ENCODE assay signal across 12 cellular contexts in genomic region chr5:179823937-179824744, GRCh38. TPM values are rescaled to one million over a fixed set of nuclear protein-coding genes. Genes with fewer than 3 reads are reported as not detected.
A peak's percentile ranks its signal among the peaks of the same experiment; 100 is the strongest.
DNase-seq lines count a peak whose midpoint lies in the region; ATAC-seq, FAIRE-seq and TF ChIP-seq lines count a peak whose summit lies in the region.
"Had no signal": no experiment of that assay in that cellular context is flagged by ENCODE, and none has a peak within 500 bp of the region (broad histone marks: within the 10 kb centered on the region; RNA-seq: fewer than 3 reads in every experiment).

No MANE protein-coding gene starts in this region.

- H3K4me1 Mint-ChIP-seq in CD4-positive, alpha-beta T cell (ENCODE audit: low read depth) = peaks cover 55% of the 10 kb centered on the region
- peaks cover 27% of the 10 kb centered on the region for H3K4me1 Mint-ChIP-seq in memory B cell

- H3K4me3 ChIP-seq in adrenal gland = peak overlapping the region in 1 of 4 donors; percentile 99

- no peaks in the 10 kb centered on the region for H3K9me3 Mint-ChIP-seq in CD4-positive, alpha-beta T cell
- H3K9me3 Mint-ChIP-seq in memory B cell = no peaks in the 10 kb centered on the region
- H3K9me3 Mint-ChIP-seq: T-cell had no signal

- H3K36me3 Mint-ChIP-seq in CD4-positive, alpha-beta T cell (ENCODE audit: low read depth) = peaks cover 76% of the 10 kb centered on the region
- peaks cover 12% of the 10 kb centered on the region for H3K36me3 Mint-ChIP-seq in memory B cell

- peaks cover 51 to 76% of the 10 kb centered on the region in 2 donors for H3K4me1 ChIP-seq in adrenal gland (replicated peaks in 1 of 2)

- WGBS in adrenal gland, 4 donors = 53 to 61% (median 58%) methylated on average over 7 to 22 of the region's 22 CpGs

- no peak overlapping the region for H3K27ac ChIP-seq in CD4-positive, alpha-beta T cell (ENCODE audit: low read depth, low read length)
- H3K27ac ChIP-seq in adrenal gland = peak overlapping the region in 3 of 5 donors; percentile 1 to 100 (median 11)
- H3K27ac ChIP-seq: HL-60 had no signal

- H3K36me3 ChIP-seq in adrenal gland (replicated peaks in 1 of 2) = peaks cover 0 to 69% of the 10 kb centered on the region in 2 donors

- FAIRE-seq in GM19239 (lab: Jason Lieb, UNC) = no peak

- POLR2A ChIA-PET in CD4-positive, alpha-beta T cell (lab: Charles Lee) = no interaction called here

- no peaks in the 10 kb centered on the region for H3K27me3 ChIP-seq in CD4-positive, alpha-beta T cell (ENCODE audit: control insufficient read depth, insufficient read depth, low read length)
- no peaks in the 10 kb centered on the region for H3K27me3 ChIP-seq in adrenal gland

- H3K27ac Mint-ChIP-seq in CD4-positive, alpha-beta T cell = peak overlapping the region; percentile 18
- H3K27ac Mint-ChIP-seq in memory B cell = peak overlapping the region; percentile 82
- H3K27ac Mint-ChIP-seq: mesothelial cell of epicardium had no signal

- no peak for ATAC-seq in CD4-positive, alpha-beta T cell (ENCODE audit: poor library complexity)
- no peak for ATAC-seq in memory B cell (ENCODE audit: low read depth)
- ATAC-seq: activated CD8-positive, alpha-beta memory T cell treated with anti-CD3 and anti-CD28 coated beads, Interleukin-2, amount 10 ng/mL, durations not matched to agents 7 days and 5 days; T-cell had no signal

- intact Hi-C loops in CD4-positive, alpha-beta T cell (cut with DNase I, micrococcal nuclease) = loop anchor here in 1 of 2 experiments (5.0 kb wide), 1 partner anchor 33 kb away; the partner anchor contains the start of gene MRNIP
- intact Hi-C loops in adrenal gland (cut with DNase I) = loop anchor here in 1 of 2 donors (10.0 kb wide), 1 partner anchor 81 kb away; the partner anchor contains the start of gene TBC1D9B

- no peak for TF ChIP-seq CTCF in CD4-positive, alpha-beta T cell (IDR thresholded peaks at IDR 0.05)
- TF ChIP-seq CTCF in adrenal gland (IDR thresholded peaks at IDR 0.05) (no peak), GM10266 (IDR thresholded peaks at IDR 0.05; ENCODE audit: control insufficient read depth, insufficient read depth, low read depth, missing control alignments) (no peak)

- no peaks in the 10 kb centered on the region for H3K9me3 ChIP-seq in CD4-positive, alpha-beta T cell (ENCODE audit: control insufficient read depth, low read length)
- no peaks in the 10 kb centered on the region for H3K9me3 ChIP-seq in adrenal gland (replicated peaks in 1 of 3)

- H3K27me3 Mint-ChIP-seq in CD4-positive, alpha-beta T cell = no peaks in the 10 kb centered on the region
- no peaks in the 10 kb centered on the region for H3K27me3 Mint-ChIP-seq in memory B cell
- H3K27me3 Mint-ChIP-seq: activated CD8-positive, alpha-beta memory T cell treated with anti-CD3 and anti-CD28 coated beads, Interleukin-2, amount 10 ng/mL, durations not matched to agents 7 days and 5 days; T-cell had no signal

- CTCF ChIA-PET in CD4-positive, alpha-beta T cell (lab: Charles Lee) = interaction anchor here (1.1 kb wide), 1 partner anchor 22 kb away, joined by 5 read pairs; no protein-coding TSS in a partner anchor

- TF ChIP-seq POLR2A in adrenal gland (IDR thresholded peaks at IDR 0.05) = no peak

- DNase-seq in CD4-positive, alpha-beta T cell = no peak
- DNase-seq in adrenal gland = peak in 3 of 7 donors; percentile 3 to 39 (median 19)
- DNase-seq in memory B cell (ENCODE audit: low spot score in 2 of 2) = no peak
- no peak for DNase-seq in GM19239 (ENCODE audit: insufficient read length, low spot score)
- DNase-seq in NCI-H1417 treated with DMSO at 0.1 percent for 48 hours (lab: John Stamatoyannopoulos, UW) = no peak
- DNase-seq in GM10266 (ENCODE audit: extremely low spot score) = no peak
- DNase-seq: activated CD8-positive, alpha-beta memory T cell treated with anti-CD3 and anti-CD28 coated beads, Interleukin-2, amount 10 ng/mL, durations not matched to agents 7 days and 5 days; NCI-H1092; NCI-H82; T-cell had no signal

- H3K4me3 Mint-ChIP-seq in CD4-positive, alpha-beta T cell = no peak overlapping the region
- no peak overlapping the region for H3K4me3 Mint-ChIP-seq in memory B cell
- H3K4me3 Mint-ChIP-seq: activated CD8-positive, alpha-beta memory T cell treated with anti-CD3 and anti-CD28 coated beads, Interleukin-2, amount 10 ng/mL, durations not matched to agents 7 days and 5 days had no signal

RNA-seq across cellular contexts. Expression of gene SQSTM1, which starts 3.4 kb away (rescaled TPM):
- 100 to 1,000 TPM; 260 to 267 TPM for total RNA-seq in CD4-positive, alpha-beta T cell
- total RNA-seq in adrenal gland = 1,000 to 10,000 TPM in 3 of 8 donors, 100 to 1,000 TPM in 5; 521 to 2,312 (median 919) TPM
- 100 to 1,000 TPM; 258 to 312 (median 292) TPM for polyA plus RNA-seq in adrenal gland

RNA-seq across cellular contexts. Expression of gene MGAT4B, which starts 17.5 kb away (rescaled TPM):
- 100 to 1,000 TPM; 141 to 145 TPM for total RNA-seq in CD4-positive, alpha-beta T cell
- total RNA-seq in adrenal gland = 100 to 1,000 TPM in 7 of 8 donors, 10 to 100 TPM in 1; 93.3 to 242 (median 223) TPM
- 100 to 1,000 TPM in 2 of 3 donors, 10 to 100 TPM in 1; 80.5 to 192 (median 122) TPM for polyA plus RNA-seq in adrenal gland

RNA-seq across cellular contexts. Expression of gene LTC4S, which starts 30.4 kb away (rescaled TPM):
- total RNA-seq in CD4-positive, alpha-beta T cell = 1 to 10 TPM; 3.6 to 4.2 TPM
- 100 to 1,000 TPM in 1 of 8 donors, 10 to 100 TPM in 7; 10.2 to 205 (median 27.0) TPM for total RNA-seq in adrenal gland
- polyA plus RNA-seq in adrenal gland = 10 to 100 TPM in 2 of 3 donors, not detected in 1; 24.1 to 44.4 TPM

RNA-seq across cellular contexts. Expression of gene MRNIP, which starts 34.5 kb away (rescaled TPM):
- 10 to 100 TPM; 31.8 to 32.8 TPM for total RNA-seq in CD4-positive, alpha-beta T cell
- 10 to 100 TPM; 14.7 to 46.5 (median 32.2) TPM for total RNA-seq in adrenal gland
- 100 to 1,000 TPM in 2 of 3 donors, 10 to 100 TPM in 1; 12.3 to 129 (median 104) TPM for polyA plus RNA-seq in adrenal gland
